ENCODE assay signal across 1 cellular context in the genomic region with DNA sequence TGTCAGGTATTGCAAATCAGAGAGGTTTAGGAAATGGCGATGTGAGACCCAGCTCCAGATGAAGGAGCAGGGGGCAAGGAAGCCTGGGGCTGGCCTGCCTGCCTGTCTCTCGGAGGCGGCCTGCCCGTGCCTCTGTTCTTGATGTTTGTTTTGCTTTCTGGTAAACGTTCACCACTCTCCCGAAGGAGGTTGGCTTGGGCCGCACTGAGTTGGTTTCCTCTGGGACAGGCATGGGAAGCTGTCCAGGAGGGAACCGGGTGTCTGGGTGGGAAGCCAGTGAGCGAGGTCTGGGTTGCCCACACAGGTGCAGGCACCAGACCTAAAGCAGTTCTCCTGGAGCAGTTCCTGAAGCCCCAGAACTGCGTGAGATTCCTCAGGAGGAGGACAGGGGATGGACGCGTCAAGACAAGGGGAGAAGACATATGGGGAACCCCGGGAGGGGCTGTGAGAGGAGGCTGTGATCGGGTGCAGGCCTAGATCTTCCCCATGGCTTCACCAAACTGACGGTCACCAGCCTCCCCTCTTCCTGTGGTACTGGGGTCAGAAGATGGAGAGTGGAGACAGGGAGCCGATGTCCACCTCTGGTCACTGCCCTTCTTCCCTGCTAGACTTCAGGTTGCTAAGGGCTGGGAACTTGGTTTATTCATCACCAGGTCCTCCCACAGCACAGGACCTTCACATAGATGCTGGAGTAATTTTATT.
TF ChIP-seq lines count a peak whose summit lies in the region.

No MANE protein-coding gene starts in this region.

TF ChIP-seq in IMR-90, 13 proteins besides CTCF, POLR2A, EP300 and RAD21 (continued from another document):
- TF ChIP-seq, protein P1, sequence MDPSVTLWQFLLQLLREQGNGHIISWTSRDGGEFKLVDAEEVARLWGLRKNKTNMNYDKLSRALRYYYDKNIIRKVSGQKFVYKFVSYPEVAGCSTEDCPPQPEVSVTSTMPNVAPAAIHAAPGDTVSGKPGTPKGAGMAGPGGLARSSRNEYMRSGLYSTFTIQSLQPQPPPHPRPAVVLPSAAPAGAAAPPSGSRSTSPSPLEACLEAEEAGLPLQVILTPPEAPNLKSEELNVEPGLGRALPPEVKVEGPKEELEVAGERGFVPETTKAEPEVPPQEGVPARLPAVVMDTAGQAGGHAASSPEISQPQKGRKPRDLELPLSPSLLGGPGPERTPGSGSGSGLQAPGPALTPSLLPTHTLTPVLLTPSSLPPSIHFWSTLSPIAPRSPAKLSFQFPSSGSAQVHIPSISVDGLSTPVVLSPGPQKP (IDR thresholded peaks at IDR 0.05; ENCODE audit: borderline replicate concordance, low read depth, low read length), result no peak
- TF ChIP-seq MAZ (IDR thresholded peaks at IDR 0.05; ENCODE audit: borderline replicate concordance, low read depth, low read length), result no peak
- TF ChIP-seq, protein P2, sequence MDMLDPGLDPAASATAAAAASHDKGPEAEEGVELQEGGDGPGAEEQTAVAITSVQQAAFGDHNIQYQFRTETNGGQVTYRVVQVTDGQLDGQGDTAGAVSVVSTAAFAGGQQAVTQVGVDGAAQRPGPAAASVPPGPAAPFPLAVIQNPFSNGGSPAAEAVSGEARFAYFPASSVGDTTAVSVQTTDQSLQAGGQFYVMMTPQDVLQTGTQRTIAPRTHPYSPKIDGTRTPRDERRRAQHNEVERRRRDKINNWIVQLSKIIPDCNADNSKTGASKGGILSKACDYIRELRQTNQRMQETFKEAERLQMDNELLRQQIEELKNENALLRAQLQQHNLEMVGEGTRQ (IDR thresholded peaks at IDR 0.05; ENCODE audit: low read depth, low read length), result no peak
- no peak for TF ChIP-seq MAFK (IDR thresholded peaks at IDR 0.05; ENCODE audit: low read depth, low read length)
- TF ChIP-seq FOS (IDR thresholded peaks at IDR 0.05; ENCODE audit: low read depth, low read length), result no peak
- TF ChIP-seq MXI1 (IDR thresholded peaks at IDR 0.05; ENCODE audit: borderline replicate concordance, low read depth, low read length), result no peak
- no peak for TF ChIP-seq NFE2L2 (IDR thresholded peaks at IDR 0.05; ENCODE audit: low read depth, low read length)
- TF ChIP-seq CEBPB (IDR thresholded peaks at IDR 0.05; ENCODE audit: low read depth, low read length), result no peak
- no peak for TF ChIP-seq SMC3 (IDR thresholded peaks at IDR 0.05; ENCODE audit: low read depth, low read length)
